In the genomic region with DNA sequence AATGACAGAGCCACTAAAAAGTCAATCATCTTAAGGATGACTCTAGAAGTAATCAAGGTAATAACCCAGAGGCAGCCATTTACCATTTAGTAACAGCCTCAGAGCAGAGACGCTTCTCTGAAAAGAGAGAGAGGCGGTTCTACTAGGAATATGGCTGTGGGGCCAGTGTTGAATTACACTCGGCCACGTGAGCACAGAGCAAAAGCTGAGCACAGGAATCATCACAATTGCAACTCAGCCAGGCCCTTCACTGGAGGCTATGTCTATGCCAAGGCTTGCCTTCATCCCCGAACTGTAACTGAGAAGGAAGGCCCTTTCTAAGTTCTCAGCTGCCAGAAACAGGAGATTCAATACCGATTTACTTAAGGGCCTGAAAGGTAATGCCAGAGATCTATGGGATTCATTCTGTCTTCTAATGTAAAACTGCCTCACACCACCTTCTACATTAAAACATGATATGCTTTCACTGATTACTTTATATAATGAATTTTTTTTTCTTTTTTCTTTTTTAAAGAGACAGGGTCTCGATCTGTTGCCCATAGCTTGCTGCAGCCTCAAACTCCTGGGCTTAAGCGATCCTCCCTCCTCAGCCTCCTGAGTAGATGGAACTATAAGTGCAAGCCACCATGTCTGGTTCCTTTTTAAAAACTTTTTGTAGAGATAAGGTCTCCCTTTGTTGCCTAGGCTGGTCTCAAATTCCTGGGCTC, we compare ENCODE assay signal across 11 cellular contexts.
DNase-seq lines count a peak whose midpoint lies in the region; ATAC-seq, FAIRE-seq and TF ChIP-seq lines count a peak whose summit lies in the region.
"Had no signal": no experiment of that assay in that cellular context is flagged by ENCODE, and none has a peak within 500 bp of the region (broad histone marks: within the 10 kb centered on the region; RNA-seq: fewer than 3 reads in every experiment).

No MANE protein-coding gene starts in this region.

- H3K4me3 ChIP-seq in MG63 (no peak overlapping the region), astrocyte (ENCODE audit: insufficient read depth, low read depth, low read length) (no peak overlapping the region), left ventricle myocardium inferior (no peak overlapping the region), gastrocnemius medialis (no peak overlapping the region), coronary artery (no peak overlapping the region)
- H3K4me3 ChIP-seq: upper lobe of left lung had no signal

- H3K4me3 Mint-ChIP-seq in astrocyte (ENCODE audit: unreplicated experiment) = no peak overlapping the region
- H3K4me3 Mint-ChIP-seq: activated CD8-positive, alpha-beta T cell treated with anti-CD3 and anti-CD28 coated beads for 36 hours had no signal

- ATAC-seq in gastrocnemius medialis (peak; percentile 97 to 99), GM21381 (IDR thresholded peaks at IDR 0.05; ENCODE audit: unreplicated experiment) (no peak), left lobe of liver (no peak)
- ATAC-seq: activated CD8-positive, alpha-beta T cell treated with anti-CD3 and anti-CD28 coated beads for 36 hours had no signal

- in situ Hi-C loops in gastrocnemius medialis (cut with MboI; ENCODE audit: low sequenced_read_pairs in 4 of 4) = no loop called here

- H3K36me3 Mint-ChIP-seq in astrocyte (ENCODE audit: low read depth, unreplicated experiment) = peaks cover 3% of the 10 kb centered on the region

- no peaks in the 10 kb centered on the region for H3K9me3 Mint-ChIP-seq in astrocyte (ENCODE audit: unreplicated experiment)
- H3K9me3 Mint-ChIP-seq: activated CD8-positive, alpha-beta T cell treated with anti-CD3 and anti-CD28 coated beads for 36 hours had no signal

- intact Hi-C loops in left ventricle myocardium inferior (cut with micrococcal nuclease) (no loop called here), gastrocnemius medialis (cut with DNase I; ENCODE audit: low total_unique reads) (no loop called here)

- H2AFZ ChIP-seq in astrocyte (ENCODE audit: low read depth, low read length) = no peak overlapping the region

- no peak for TF ChIP-seq POLR2A in gastrocnemius medialis (IDR thresholded peaks at IDR 0.05)

- H3K27ac Mint-ChIP-seq in astrocyte (ENCODE audit: unreplicated experiment) = peak overlapping the region; percentile 53
- H3K27ac Mint-ChIP-seq: activated CD8-positive, alpha-beta T cell treated with anti-CD3 and anti-CD28 coated beads for 36 hours had no signal

- no peak overlapping the region for H3K9ac ChIP-seq in astrocyte (ENCODE audit: low read length)

- peaks cover 23% of the 10 kb centered on the region for H4K20me1 ChIP-seq in astrocyte (ENCODE audit: insufficient read depth, low read length)

- H3K27me3 Mint-ChIP-seq in astrocyte (ENCODE audit: low read depth, unreplicated experiment) = no peaks in the 10 kb centered on the region
- H3K27me3 Mint-ChIP-seq: activated CD8-positive, alpha-beta T cell treated with anti-CD3 and anti-CD28 coated beads for 36 hours had no signal

- DNase-seq in MG63 = peak; percentile 39
- DNase-seq in astrocyte (ENCODE audit: low read depth) = peak; percentile 51
- peak; percentile 36 for DNase-seq in left ventricle myocardium inferior
- peak; percentile 83 to 91 for DNase-seq in gastrocnemius medialis
- no peak for DNase-seq in coronary artery (ENCODE audit: low spot score)
- DNase-seq in left lobe of liver (ENCODE audit: low spot score) = no peak
- no peak for DNase-seq in stimulated activated CD4-positive, alpha-beta T cell treated with anti-CD3 and anti-CD28 coated beads, Interleukin-4, amount 100 ng/mL, for 4 hours
- DNase-seq: activated CD8-positive, alpha-beta T cell treated with anti-CD3 and anti-CD28 coated beads for 36 hours; kidney; upper lobe of left lung had no signal

- H3K79me2 ChIP-seq in astrocyte (ENCODE audit: insufficient read depth, low read length) = peaks cover 20% of the 10 kb centered on the region

- peaks cover 2% of the 10 kb centered on the region for H3K4me1 Mint-ChIP-seq in astrocyte (ENCODE audit: low read depth, unreplicated experiment)

- peak overlapping the region; percentile 37 for H3K4me2 ChIP-seq in astrocyte (ENCODE audit: low read length)

- no peaks in the 10 kb centered on the region for H3K9me3 ChIP-seq in MG63
- no peaks in the 10 kb centered on the region for H3K9me3 ChIP-seq in astrocyte (ENCODE audit: insufficient read depth, low read depth, low read length)
- no peaks in the 10 kb centered on the region for H3K9me3 ChIP-seq in left ventricle myocardium inferior (replicated peaks)
- no peaks in the 10 kb centered on the region for H3K9me3 ChIP-seq in gastrocnemius medialis
- H3K9me3 ChIP-seq: upper lobe of left lung had no signal

- H3K27me3 ChIP-seq in MG63 (no peaks in the 10 kb centered on the region), astrocyte (ENCODE audit: insufficient read depth, low read length) (no peaks in the 10 kb centered on the region), left ventricle myocardium inferior (ENCODE audit: low read depth) (no peaks in the 10 kb centered on the region), gastrocnemius medialis (no peaks in the 10 kb centered on the region)
- H3K27me3 ChIP-seq: upper lobe of left lung had no signal

- H3K36me3 ChIP-seq in MG63 (peaks cover 1% of the 10 kb centered on the region), astrocyte (ENCODE audit: insufficient read depth, low read length) (no peaks in the 10 kb centered on the region), left ventricle myocardium inferior (peaks cover 2% of the 10 kb centered on the region), gastrocnemius medialis (no peaks in the 10 kb centered on the region)
- H3K36me3 ChIP-seq: upper lobe of left lung had no signal

- TF ChIP-seq CTCF in astrocyte (IDR thresholded peaks at IDR 0.05; ENCODE audit: insufficient read depth, low read depth, low read length) = no peak
- no peak for TF ChIP-seq CTCF in left ventricle myocardium inferior (IDR thresholded peaks at IDR 0.05; ENCODE audit: borderline replicate concordance)
- no peak for TF ChIP-seq CTCF in gastrocnemius medialis (IDR thresholded peaks at IDR 0.05 in 4 of 5, conservative IDR thresholded peaks at IDR 0.05 in 1 of 5)
- no peak for TF ChIP-seq CTCF in coronary artery (IDR thresholded peaks at IDR 0.05)

- H3K4me1 ChIP-seq in astrocyte (ENCODE audit: insufficient read depth, low read length) (no peaks in the 10 kb centered on the region), left ventricle myocardium inferior (peaks cover 36% of the 10 kb centered on the region), gastrocnemius medialis (peaks cover 24 to 35% of the 10 kb centered on the region in 2 donors)
- H3K4me1 ChIP-seq: upper lobe of left lung had no signal

- FAIRE-seq in astrocyte (lab: Jason Lieb, UNC) = no peak
- FAIRE-seq: kidney had no signal

- H3K27ac ChIP-seq in astrocyte (ENCODE audit: low read depth, low read length) (no peak overlapping the region), left ventricle myocardium inferior (replicated peaks) (peak overlapping the region; percentile 68), gastrocnemius medialis (peak overlapping the region; percentile 84 to 86 (median 85)), coronary artery (peak overlapping the region in 1 of 2 donors; percentile 17)
- H3K27ac ChIP-seq: upper lobe of left lung had no signal

Comparison
In these comparisons a context has a peak if more than half of its experiments do, and no peak if none do; other contexts are left out.
1. DNase-seq: peak in MG63 (single experiment), astrocyte (single experiment), left ventricle myocardium inferior (single experiment) and gastrocnemius medialis (2 of 2); none in coronary artery (single experiment), left lobe of liver (single experiment) and stimulated activated CD4-positive, alpha-beta T cell treated with anti-CD3 and anti-CD28 coated beads, Interleukin-4, amount 100 ng/mL, for 4 hours (0 of 2).
2. ATAC-seq: peak in gastrocnemius medialis (2 of 2); none in GM21381 (single experiment) and left lobe of liver (single experiment).